ENCODE assay signal across 1 cellular context in genomic region chr16:49068224-49068623, GRCh38.
TF ChIP-seq lines count a peak whose summit lies in the region.

No MANE protein-coding gene starts in this region.

TF ChIP-seq in GM23338, 12 proteins besides CTCF, POLR2A, EP300 and RAD21 (continued from another document):
- no peak for TF ChIP-seq REST (IDR thresholded peaks at IDR 0.05; ENCODE audit: unreplicated experiment)
